Comparison of ENCODE assay signal across 1 cellular context in the genomic region with DNA sequence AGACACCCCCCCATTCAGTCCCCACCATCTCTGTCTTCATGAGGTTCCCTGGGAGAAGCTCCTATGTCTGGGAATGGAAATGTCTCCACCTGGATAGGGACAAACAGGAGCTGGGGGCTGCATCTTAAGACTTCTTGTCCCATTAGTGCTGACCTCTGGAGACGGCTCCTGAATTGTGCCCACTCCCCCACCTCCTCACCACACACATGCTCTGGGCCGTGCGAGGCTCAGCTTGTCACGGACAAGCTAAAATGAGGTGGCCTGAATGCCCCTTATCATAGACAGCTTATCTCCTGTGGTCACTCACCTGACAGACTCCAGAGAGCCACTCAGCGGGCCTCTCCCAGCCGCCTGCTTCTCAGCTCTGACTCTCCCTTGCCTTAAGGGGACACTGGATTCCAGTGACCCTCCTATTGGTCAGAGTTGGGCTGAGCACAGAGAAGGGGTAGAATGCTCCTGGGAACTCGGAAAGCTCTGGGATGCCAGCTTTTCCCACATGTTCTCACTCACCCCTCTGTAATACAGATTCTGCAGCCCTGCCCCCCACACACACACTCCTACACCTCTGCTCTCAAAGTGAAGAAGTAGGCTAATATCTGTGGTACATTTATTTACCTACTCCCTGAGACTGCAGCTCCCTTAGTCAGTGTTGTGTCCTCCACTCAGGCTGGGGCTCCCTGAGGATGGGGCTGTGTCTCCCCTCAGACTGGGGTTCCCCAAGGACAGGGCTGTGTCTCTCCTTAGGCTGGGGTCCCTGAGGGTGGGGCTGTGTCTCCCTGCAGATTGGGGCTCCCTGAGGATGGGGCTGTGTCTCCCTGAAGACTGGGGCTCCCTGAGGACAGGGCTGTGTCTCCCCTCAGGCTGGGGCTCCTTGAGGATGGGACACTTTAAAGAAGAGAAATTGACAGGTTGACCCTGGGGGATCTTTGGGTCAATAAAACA.
A peak's percentile ranks its signal among the peaks of the same experiment; 100 is the strongest.
TF ChIP-seq lines count a peak whose summit lies in the region.

No MANE protein-coding gene starts in this region.

TF ChIP-seq in K562, 482 proteins besides CTCF, POLR2A, EP300 and RAD21 (continued from another document and continues in another):
- TF ChIP-seq, protein P1, sequence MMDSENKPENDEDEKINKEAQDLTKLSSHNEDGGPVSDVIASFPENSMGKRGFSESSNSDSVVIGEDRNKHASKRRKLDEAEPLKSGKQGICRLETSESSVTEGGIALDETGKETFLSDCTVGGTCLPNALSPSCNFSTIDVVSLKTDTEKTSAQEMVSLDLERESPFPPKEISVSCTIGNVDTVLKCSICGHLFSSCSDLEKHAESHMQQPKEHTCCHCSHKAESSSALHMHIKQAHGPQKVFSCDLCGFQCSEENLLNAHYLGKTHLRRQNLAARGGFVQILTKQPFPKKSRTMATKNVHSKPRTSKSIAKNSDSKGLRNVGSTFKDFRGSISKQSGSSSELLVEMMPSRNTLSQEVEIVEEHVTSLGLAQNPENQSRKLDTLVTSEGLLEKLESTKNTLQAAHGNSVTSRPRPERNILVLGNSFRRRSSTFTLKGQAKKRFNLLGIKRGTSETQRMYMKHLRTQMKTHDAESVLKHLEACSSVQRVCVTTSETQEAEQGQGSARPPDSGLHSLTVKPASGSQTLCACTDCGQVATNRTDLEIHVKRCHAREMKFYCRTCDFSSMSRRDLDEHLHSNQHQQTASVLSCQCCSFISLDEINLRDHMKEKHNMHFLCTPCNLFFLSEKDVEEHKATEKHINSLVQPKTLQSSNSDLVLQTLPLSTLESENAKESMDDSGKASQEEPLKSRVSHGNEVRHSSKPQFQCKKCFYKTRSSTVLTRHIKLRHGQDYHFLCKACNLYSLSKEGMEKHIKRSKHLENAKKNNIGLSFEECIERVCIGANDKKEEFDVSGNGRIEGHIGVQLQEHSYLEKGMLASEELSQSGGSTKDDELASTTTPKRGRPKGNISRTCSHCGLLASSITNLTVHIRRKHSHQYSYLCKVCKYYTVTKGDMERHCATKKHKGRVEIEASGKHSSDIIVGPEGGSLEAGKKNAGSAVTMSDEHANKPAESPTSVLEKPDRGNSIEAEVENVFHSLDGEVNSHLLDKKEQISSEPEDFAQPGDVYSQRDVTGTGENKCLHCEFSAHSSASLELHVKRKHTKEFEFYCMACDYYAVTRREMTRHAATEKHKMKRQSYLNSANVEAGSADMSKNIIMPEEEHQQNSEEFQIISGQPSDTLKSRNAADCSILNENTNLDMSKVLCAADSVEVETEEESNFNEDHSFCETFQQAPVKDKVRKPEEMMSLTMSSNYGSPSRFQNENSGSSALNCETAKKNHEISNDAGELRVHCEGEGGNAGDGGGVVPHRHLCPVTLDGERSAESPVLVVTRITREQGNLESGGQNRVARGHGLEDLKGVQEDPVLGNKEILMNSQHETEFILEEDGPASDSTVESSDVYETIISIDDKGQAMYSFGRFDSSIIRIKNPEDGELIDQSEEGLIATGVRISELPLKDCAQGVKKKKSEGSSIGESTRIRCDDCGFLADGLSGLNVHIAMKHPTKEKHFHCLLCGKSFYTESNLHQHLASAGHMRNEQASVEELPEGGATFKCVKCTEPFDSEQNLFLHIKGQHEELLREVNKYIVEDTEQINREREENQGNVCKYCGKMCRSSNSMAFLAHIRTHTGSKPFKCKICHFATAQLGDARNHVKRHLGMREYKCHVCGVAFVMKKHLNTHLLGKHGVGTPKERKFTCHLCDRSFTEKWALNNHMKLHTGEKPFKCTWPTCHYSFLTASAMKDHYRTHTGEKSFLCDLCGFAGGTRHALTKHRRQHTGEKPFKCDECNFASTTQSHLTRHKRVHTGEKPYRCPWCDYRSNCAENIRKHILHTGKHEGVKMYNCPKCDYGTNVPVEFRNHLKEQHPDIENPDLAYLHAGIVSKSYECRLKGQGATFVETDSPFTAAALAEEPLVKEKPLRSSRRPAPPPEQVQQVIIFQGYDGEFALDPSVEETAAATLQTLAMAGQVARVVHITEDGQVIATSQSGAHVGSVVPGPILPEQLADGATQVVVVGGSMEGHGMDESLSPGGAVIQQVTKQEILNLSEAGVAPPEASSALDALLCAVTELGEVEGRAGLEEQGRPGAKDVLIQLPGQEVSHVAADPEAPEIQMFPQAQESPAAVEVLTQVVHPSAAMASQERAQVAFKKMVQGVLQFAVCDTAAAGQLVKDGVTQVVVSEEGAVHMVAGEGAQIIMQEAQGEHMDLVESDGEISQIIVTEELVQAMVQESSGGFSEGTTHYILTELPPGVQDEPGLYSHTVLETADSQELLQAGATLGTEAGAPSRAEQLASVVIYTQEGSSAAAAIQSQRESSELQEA (IDR thresholded peaks at IDR 0.05; ENCODE audit: low read depth), result no peak
- TF ChIP-seq L3MBTL2 (IDR thresholded peaks at IDR 0.05) (peak; percentile 100), ZNF133 (CRISPR knock-in tag; IDR thresholded peaks at IDR 0.05) (no peak), TEAD1 (CRISPR knock-in tag; IDR thresholded peaks at IDR 0.05) (peak in 1 of 2 experiments; percentile 83; a peak in 2 of 4 replicates), CBX1 (IDR thresholded peaks at IDR 0.05; ENCODE audit: low read depth) (0 out of 2 replicates have a peak, but pooled peaks have one; percentile 43), NFYB (IDR thresholded peaks at IDR 0.05; ENCODE audit: extremely low read depth, insufficient read length) (peak; percentile 41), RFX7 (CRISPR knock-in tag; IDR thresholded peaks at IDR 0.05) (no peak), HDGF (IDR thresholded peaks at IDR 0.05) (no peak), ZNF561 (CRISPR knock-in tag; conservative IDR thresholded peaks at IDR 0.05) (0 out of 2 replicates have a peak, but pooled peaks have one; percentile 16), ARID2 (IDR thresholded peaks at IDR 0.05) (no peak), HSF4 (CRISPR knock-in tag; IDR thresholded peaks at IDR 0.05; ENCODE audit: borderline replicate concordance) (peak; percentile 71; the same call in 1 of the 2 replicates), KLF1 (tag; IDR thresholded peaks at IDR 0.05) (peak; percentile 45; the same call in 1 of the 2 replicates), NR3C1 (CRISPR knock-in tag; IDR thresholded peaks at IDR 0.05) (no peak), ERF (CRISPR knock-in tag; IDR thresholded peaks at IDR 0.05) (peak; percentile 62; the same call in 1 of the 2 replicates), TOE1 (IDR thresholded peaks at IDR 0.05; ENCODE audit: borderline replicate concordance) (peak; percentile 41; the same call in 1 of the 2 replicates), TOE1 (CRISPR knock-in tag; IDR thresholded peaks at IDR 0.05; ENCODE audit: borderline replicate concordance, low read depth) (no peak)
- TF ChIP-seq, protein P2, sequence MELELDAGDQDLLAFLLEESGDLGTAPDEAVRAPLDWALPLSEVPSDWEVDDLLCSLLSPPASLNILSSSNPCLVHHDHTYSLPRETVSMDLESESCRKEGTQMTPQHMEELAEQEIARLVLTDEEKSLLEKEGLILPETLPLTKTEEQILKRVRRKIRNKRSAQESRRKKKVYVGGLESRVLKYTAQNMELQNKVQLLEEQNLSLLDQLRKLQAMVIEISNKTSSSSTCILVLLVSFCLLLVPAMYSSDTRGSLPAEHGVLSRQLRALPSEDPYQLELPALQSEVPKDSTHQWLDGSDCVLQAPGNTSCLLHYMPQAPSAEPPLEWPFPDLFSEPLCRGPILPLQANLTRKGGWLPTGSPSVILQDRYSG (tag; conservative IDR thresholded peaks at IDR 0.05; ENCODE audit: low read depth), result no peak
- TF ChIP-seq, protein P3, sequence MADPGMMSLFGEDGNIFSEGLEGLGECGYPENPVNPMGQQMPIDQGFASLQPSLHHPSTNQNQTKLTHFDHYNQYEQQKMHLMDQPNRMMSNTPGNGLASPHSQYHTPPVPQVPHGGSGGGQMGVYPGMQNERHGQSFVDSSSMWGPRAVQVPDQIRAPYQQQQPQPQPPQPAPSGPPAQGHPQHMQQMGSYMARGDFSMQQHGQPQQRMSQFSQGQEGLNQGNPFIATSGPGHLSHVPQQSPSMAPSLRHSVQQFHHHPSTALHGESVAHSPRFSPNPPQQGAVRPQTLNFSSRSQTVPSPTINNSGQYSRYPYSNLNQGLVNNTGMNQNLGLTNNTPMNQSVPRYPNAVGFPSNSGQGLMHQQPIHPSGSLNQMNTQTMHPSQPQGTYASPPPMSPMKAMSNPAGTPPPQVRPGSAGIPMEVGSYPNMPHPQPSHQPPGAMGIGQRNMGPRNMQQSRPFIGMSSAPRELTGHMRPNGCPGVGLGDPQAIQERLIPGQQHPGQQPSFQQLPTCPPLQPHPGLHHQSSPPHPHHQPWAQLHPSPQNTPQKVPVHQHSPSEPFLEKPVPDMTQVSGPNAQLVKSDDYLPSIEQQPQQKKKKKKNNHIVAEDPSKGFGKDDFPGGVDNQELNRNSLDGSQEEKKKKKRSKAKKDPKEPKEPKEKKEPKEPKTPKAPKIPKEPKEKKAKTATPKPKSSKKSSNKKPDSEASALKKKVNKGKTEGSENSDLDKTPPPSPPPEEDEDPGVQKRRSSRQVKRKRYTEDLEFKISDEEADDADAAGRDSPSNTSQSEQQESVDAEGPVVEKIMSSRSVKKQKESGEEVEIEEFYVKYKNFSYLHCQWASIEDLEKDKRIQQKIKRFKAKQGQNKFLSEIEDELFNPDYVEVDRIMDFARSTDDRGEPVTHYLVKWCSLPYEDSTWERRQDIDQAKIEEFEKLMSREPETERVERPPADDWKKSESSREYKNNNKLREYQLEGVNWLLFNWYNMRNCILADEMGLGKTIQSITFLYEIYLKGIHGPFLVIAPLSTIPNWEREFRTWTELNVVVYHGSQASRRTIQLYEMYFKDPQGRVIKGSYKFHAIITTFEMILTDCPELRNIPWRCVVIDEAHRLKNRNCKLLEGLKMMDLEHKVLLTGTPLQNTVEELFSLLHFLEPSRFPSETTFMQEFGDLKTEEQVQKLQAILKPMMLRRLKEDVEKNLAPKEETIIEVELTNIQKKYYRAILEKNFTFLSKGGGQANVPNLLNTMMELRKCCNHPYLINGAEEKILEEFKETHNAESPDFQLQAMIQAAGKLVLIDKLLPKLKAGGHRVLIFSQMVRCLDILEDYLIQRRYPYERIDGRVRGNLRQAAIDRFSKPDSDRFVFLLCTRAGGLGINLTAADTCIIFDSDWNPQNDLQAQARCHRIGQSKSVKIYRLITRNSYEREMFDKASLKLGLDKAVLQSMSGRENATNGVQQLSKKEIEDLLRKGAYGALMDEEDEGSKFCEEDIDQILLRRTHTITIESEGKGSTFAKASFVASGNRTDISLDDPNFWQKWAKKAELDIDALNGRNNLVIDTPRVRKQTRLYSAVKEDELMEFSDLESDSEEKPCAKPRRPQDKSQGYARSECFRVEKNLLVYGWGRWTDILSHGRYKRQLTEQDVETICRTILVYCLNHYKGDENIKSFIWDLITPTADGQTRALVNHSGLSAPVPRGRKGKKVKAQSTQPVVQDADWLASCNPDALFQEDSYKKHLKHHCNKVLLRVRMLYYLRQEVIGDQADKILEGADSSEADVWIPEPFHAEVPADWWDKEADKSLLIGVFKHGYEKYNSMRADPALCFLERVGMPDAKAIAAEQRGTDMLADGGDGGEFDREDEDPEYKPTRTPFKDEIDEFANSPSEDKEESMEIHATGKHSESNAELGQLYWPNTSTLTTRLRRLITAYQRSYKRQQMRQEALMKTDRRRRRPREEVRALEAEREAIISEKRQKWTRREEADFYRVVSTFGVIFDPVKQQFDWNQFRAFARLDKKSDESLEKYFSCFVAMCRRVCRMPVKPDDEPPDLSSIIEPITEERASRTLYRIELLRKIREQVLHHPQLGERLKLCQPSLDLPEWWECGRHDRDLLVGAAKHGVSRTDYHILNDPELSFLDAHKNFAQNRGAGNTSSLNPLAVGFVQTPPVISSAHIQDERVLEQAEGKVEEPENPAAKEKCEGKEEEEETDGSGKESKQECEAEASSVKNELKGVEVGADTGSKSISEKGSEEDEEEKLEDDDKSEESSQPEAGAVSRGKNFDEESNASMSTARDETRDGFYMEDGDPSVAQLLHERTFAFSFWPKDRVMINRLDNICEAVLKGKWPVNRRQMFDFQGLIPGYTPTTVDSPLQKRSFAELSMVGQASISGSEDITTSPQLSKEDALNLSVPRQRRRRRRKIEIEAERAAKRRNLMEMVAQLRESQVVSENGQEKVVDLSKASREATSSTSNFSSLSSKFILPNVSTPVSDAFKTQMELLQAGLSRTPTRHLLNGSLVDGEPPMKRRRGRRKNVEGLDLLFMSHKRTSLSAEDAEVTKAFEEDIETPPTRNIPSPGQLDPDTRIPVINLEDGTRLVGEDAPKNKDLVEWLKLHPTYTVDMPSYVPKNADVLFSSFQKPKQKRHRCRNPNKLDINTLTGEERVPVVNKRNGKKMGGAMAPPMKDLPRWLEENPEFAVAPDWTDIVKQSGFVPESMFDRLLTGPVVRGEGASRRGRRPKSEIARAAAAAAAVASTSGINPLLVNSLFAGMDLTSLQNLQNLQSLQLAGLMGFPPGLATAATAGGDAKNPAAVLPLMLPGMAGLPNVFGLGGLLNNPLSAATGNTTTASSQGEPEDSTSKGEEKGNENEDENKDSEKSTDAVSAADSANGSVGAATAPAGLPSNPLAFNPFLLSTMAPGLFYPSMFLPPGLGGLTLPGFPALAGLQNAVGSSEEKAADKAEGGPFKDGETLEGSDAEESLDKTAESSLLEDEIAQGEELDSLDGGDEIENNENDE (IDR thresholded peaks at IDR 0.05; ENCODE audit: low read depth, low read length), result no peak
- TF ChIP-seq, protein P4, sequence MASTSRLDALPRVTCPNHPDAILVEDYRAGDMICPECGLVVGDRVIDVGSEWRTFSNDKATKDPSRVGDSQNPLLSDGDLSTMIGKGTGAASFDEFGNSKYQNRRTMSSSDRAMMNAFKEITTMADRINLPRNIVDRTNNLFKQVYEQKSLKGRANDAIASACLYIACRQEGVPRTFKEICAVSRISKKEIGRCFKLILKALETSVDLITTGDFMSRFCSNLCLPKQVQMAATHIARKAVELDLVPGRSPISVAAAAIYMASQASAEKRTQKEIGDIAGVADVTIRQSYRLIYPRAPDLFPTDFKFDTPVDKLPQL (IDR thresholded peaks at IDR 0.05; ENCODE audit: extremely low read depth, insufficient read length), result no peak
- TF ChIP-seq, protein P5, sequence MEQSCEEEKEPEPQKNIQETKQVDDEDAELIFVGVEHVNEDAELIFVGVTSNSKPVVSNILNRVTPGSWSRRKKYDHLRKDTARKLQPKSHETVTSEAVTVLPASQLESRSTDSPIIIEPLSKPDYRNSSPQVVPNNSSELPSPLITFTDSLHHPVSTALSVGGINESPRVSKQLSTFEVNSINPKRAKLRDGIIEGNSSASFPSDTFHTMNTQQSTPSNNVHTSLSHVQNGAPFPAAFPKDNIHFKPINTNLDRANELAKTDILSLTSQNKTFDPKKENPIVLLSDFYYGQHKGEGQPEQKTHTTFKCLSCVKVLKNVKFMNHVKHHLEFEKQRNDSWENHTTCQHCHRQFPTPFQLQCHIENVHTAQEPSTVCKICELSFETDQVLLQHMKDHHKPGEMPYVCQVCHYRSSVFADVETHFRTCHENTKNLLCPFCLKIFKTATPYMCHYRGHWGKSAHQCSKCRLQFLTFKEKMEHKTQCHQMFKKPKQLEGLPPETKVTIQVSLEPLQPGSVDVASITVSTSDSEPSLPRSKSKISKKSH (CRISPR knock-in tag; IDR thresholded peaks at IDR 0.05), result no peak
- TF ChIP-seq, protein P6, sequence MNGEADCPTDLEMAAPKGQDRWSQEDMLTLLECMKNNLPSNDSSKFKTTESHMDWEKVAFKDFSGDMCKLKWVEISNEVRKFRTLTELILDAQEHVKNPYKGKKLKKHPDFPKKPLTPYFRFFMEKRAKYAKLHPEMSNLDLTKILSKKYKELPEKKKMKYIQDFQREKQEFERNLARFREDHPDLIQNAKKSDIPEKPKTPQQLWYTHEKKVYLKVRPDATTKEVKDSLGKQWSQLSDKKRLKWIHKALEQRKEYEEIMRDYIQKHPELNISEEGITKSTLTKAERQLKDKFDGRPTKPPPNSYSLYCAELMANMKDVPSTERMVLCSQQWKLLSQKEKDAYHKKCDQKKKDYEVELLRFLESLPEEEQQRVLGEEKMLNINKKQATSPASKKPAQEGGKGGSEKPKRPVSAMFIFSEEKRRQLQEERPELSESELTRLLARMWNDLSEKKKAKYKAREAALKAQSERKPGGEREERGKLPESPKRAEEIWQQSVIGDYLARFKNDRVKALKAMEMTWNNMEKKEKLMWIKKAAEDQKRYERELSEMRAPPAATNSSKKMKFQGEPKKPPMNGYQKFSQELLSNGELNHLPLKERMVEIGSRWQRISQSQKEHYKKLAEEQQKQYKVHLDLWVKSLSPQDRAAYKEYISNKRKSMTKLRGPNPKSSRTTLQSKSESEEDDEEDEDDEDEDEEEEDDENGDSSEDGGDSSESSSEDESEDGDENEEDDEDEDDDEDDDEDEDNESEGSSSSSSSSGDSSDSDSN (IDR thresholded peaks at IDR 0.05; ENCODE audit: borderline replicate concordance in 1 of 2, low read depth in 2 of 2, low read length in 2 of 2), result 0 out of 4 replicates have a peak, but pooled peaks of 1 of the 2 experiments have one; percentile 33
